In genomic region chr11:103862049-103862826, GRCh38 we compare ENCODE assay signal across 12 cellular contexts.
DNase-seq lines count a peak whose midpoint lies in the region; ATAC-seq, FAIRE-seq and TF ChIP-seq lines count a peak whose summit lies in the region.
"Had no signal": no experiment of that assay in that cellular context is flagged by ENCODE, and none has a peak within 500 bp of the region (broad histone marks: within the 10 kb centered on the region; RNA-seq: fewer than 3 reads in every experiment).

No MANE protein-coding gene starts in this region.

- in situ Hi-C loops in gastrocnemius medialis (cut with MboI; ENCODE audit: low sequenced_read_pairs in 4 of 4) = no loop called here

- DNase-seq in DMS153 treated with DMSO at 0.1 percent for 48 hours (lab: John Stamatoyannopoulos, UW; ENCODE audit: unreplicated experiment) = peak; percentile 10
- DNase-seq in GM19239 (ENCODE audit: insufficient read length, low spot score) = no peak
- peak; percentile 61 for DNase-seq in NCI-H748 (lab: John Stamatoyannopoulos, UW; ENCODE audit: unreplicated experiment)
- no peak for DNase-seq in gastrocnemius medialis
- DNase-seq in SKM-1 (lab: John Stamatoyannopoulos, UW; ENCODE audit: unreplicated experiment) = no peak
- DNase-seq in NCI-H446 treated with DMSO at 0.1 percent for 48 hours (lab: John Stamatoyannopoulos, UW) = no peak
- no peak for DNase-seq in HPDE6-E6E7 (ENCODE audit: extremely low spot score)
- DNase-seq: activated CD4-positive, alpha-beta T cell treated with anti-CD3 and anti-CD28 coated beads, Interleukin-2, amount 50 U/mL, for 4 hours; left lung had no signal

- ATAC-seq in HG02763 (IDR thresholded peaks at IDR 0.05; ENCODE audit: unreplicated experiment) = peak; percentile 68
- ATAC-seq in gastrocnemius medialis = no peak
- ATAC-seq: esophagus mucosa, left lung had no signal

- H3K4me3 ChIP-seq in gastrocnemius medialis = no peak overlapping the region
- H3K4me3 ChIP-seq: ascending aorta, left lung had no signal

- H3K4me1 ChIP-seq in gastrocnemius medialis = no peaks in the 10 kb centered on the region
- H3K4me1 ChIP-seq: ascending aorta, left lung had no signal

- FAIRE-seq in GM19239 (lab: Jason Lieb, UNC) = peak; percentile 92

- H3K27me3 ChIP-seq in gastrocnemius medialis = no peaks in the 10 kb centered on the region
- H3K27me3 ChIP-seq: ascending aorta, left lung had no signal

- TF ChIP-seq POLR2A in gastrocnemius medialis (IDR thresholded peaks at IDR 0.05) = no peak

- H3K27ac ChIP-seq in gastrocnemius medialis = no peak overlapping the region
- H3K27ac ChIP-seq: ascending aorta, left lung had no signal

- no peaks in the 10 kb centered on the region for H3K9me3 ChIP-seq in gastrocnemius medialis
- H3K9me3 ChIP-seq: ascending aorta, left lung had no signal

- H3K36me3 ChIP-seq in gastrocnemius medialis = no peaks in the 10 kb centered on the region
- H3K36me3 ChIP-seq: ascending aorta, left lung had no signal

- TF ChIP-seq CTCF in gastrocnemius medialis (IDR thresholded peaks at IDR 0.05 in 4 of 5, conservative IDR thresholded peaks at IDR 0.05 in 1 of 5) = no peak

- intact Hi-C loops in gastrocnemius medialis (cut with DNase I; ENCODE audit: low total_unique reads) = no loop called here

Comparison
In these comparisons a context has a peak if more than half of its experiments do, and no peak if none do; other contexts are left out.
1. DNase-seq: peak in DMS153 treated with DMSO at 0.1 percent for 48 hours (single experiment) and NCI-H748 (single experiment); none in GM19239 (single experiment), gastrocnemius medialis (0 of 2), SKM-1 (single experiment), NCI-H446 treated with DMSO at 0.1 percent for 48 hours (single experiment) and HPDE6-E6E7 (single experiment).